In genomic region chr7:70790215-70791073, GRCh38 we compare ENCODE assay signal across 15 cellular contexts.
DNase-seq lines count a peak whose midpoint lies in the region; ATAC-seq and TF ChIP-seq lines count a peak whose summit lies in the region.
"Had no signal": no experiment of that assay in that cellular context is flagged by ENCODE, and none has a peak within 500 bp of the region (broad histone marks: within the 10 kb centered on the region; RNA-seq: fewer than 3 reads in every experiment).

No MANE protein-coding gene starts in this region.

- no peak for DNase-seq in CD4-positive, alpha-beta memory T cell
- DNase-seq in effector memory CD8-positive, alpha-beta T cell = no peak
- no peak for DNase-seq in posterior vena cava (ENCODE audit: low spot score)
- DNase-seq in right atrium auricular region (ENCODE audit: low spot score) = no peak
- DNase-seq in naive thymus-derived CD4-positive, alpha-beta T cell = no peak
- DNase-seq: Caco-2, HCEC 1CT, IMR-90, Karpas-422, NCI-H1048, NCI-H1436 treated with DMSO at 0.1 percent for 48 hours had no signal

- intact Hi-C loops in CD4-positive, alpha-beta memory T cell (cut with micrococcal nuclease) = no loop called here
- intact Hi-C loops in posterior vena cava (cut with DNase I) = no loop called here
- intact Hi-C loops in naive thymus-derived CD4-positive, alpha-beta T cell (cut with micrococcal nuclease) = no loop called here

- H3K9me3 ChIP-seq in CD4-positive, alpha-beta memory T cell (ENCODE audit: control insufficient read depth in 1 of 2, low read length in 2 of 2) = no peaks in the 10 kb centered on the region
- no peaks in the 10 kb centered on the region for H3K9me3 ChIP-seq in neural cell (ENCODE audit: low read length)
- H3K9me3 ChIP-seq in right atrium auricular region = no peaks in the 10 kb centered on the region
- no peaks in the 10 kb centered on the region for H3K9me3 ChIP-seq in naive thymus-derived CD4-positive, alpha-beta T cell (ENCODE audit: control insufficient read depth in 2 of 3, low read length in 3 of 3)
- H3K9me3 ChIP-seq: Caco-2 had no signal

- H3K4me1 ChIP-seq in CD4-positive, alpha-beta memory T cell (ENCODE audit: insufficient read depth, low read length) = peaks cover 39% of the 10 kb centered on the region
- H3K4me1 ChIP-seq in right atrium auricular region = no peaks in the 10 kb centered on the region
- no peaks in the 10 kb centered on the region for H3K4me1 ChIP-seq in naive thymus-derived CD4-positive, alpha-beta T cell (ENCODE audit: control insufficient read depth in 2 of 2, insufficient read depth in 2 of 2, low read length in 2 of 2)
- H3K4me1 ChIP-seq: Caco-2 had no signal

- peaks cover 0 to 3% (median 0%) of the 10 kb centered on the region in 8 donors for H3K9me3 Mint-ChIP-seq in CD4-positive, alpha-beta memory T cell
- no peaks in the 10 kb centered on the region for H3K9me3 Mint-ChIP-seq in effector memory CD8-positive, alpha-beta T cell
- no peaks in the 10 kb centered on the region for H3K9me3 Mint-ChIP-seq in stimulated activated memory B cell treated with anti-CD40 and anti-IgM and Interleukin-4, amounts not matched to agents 10 μg/mL and 1 μg/mL and 100 μg/mL, for 72 hours
- H3K9me3 Mint-ChIP-seq in naive thymus-derived CD4-positive, alpha-beta T cell = peaks cover 0 to 12% (median 0%) of the 10 kb centered on the region in 11 donors

- ATAC-seq in effector memory CD8-positive, alpha-beta T cell (replicated peaks) = no peak
- peak; percentile 37 for ATAC-seq in stimulated activated memory B cell treated with anti-CD40 and anti-IgM and Interleukin-4, amounts not matched to agents 10 μg/mL and 1 μg/mL and 100 μg/mL, for 72 hours
- ATAC-seq in naive thymus-derived CD4-positive, alpha-beta T cell = no peak
- ATAC-seq: Panc1 had no signal

- H3K4me1 Mint-ChIP-seq in CD4-positive, alpha-beta memory T cell = peaks cover 22 to 49% (median 33%) of the 10 kb centered on the region in 4 donors
- peaks cover 0 to 24% of the 10 kb centered on the region in 2 donors for H3K4me1 Mint-ChIP-seq in effector memory CD8-positive, alpha-beta T cell (ENCODE audit: low read depth in 2 of 2)
- H3K4me1 Mint-ChIP-seq in stimulated activated memory B cell treated with anti-CD40 and anti-IgM and Interleukin-4, amounts not matched to agents 10 μg/mL and 1 μg/mL and 100 μg/mL, for 72 hours = no peaks in the 10 kb centered on the region
- peaks cover 0 to 12% (median 0%) of the 10 kb centered on the region in 7 donors for H3K4me1 Mint-ChIP-seq in naive thymus-derived CD4-positive, alpha-beta T cell
- H3K4me1 Mint-ChIP-seq: B cell had no signal

- no peak overlapping the region for H3K4me3 ChIP-seq in CD4-positive, alpha-beta memory T cell (ENCODE audit: low read length in 2 of 2)
- H3K4me3 ChIP-seq in neural cell (ENCODE audit: low read length) (no peak overlapping the region), right atrium auricular region (no peak overlapping the region)
- no peak overlapping the region for H3K4me3 ChIP-seq in naive thymus-derived CD4-positive, alpha-beta T cell (ENCODE audit: low read length)

- peaks cover 6% of the 10 kb centered on the region for H3F3A ChIP-seq in neural cell (ENCODE audit: insufficient read depth, low read length, poor library complexity, severe bottlenecking)

- H3K4me3 Mint-ChIP-seq in CD4-positive, alpha-beta memory T cell = no peak overlapping the region
- H3K4me3 Mint-ChIP-seq in effector memory CD8-positive, alpha-beta T cell = no peak overlapping the region
- H3K4me3 Mint-ChIP-seq in stimulated activated memory B cell treated with anti-CD40 and anti-IgM and Interleukin-4, amounts not matched to agents 10 μg/mL and 1 μg/mL and 100 μg/mL, for 72 hours = no peak overlapping the region
- H3K4me3 Mint-ChIP-seq in naive thymus-derived CD4-positive, alpha-beta T cell = no peak overlapping the region
- H3K4me3 Mint-ChIP-seq: B cell had no signal

- peaks cover 21% of the 10 kb centered on the region for H3K79me2 ChIP-seq in neural cell (replicated peaks; ENCODE audit: insufficient read depth, low read length)

- no peak overlapping the region for H3K27ac ChIP-seq in CD4-positive, alpha-beta memory T cell (ENCODE audit: low read depth, low read length)
- H3K27ac ChIP-seq in neural cell (ENCODE audit: low read length) (no peak overlapping the region), right atrium auricular region (no peak overlapping the region)
- no peak overlapping the region for H3K27ac ChIP-seq in naive thymus-derived CD4-positive, alpha-beta T cell (ENCODE audit: low read depth, low read length)

- H3K27me3 Mint-ChIP-seq in CD4-positive, alpha-beta memory T cell = no peaks in the 10 kb centered on the region
- H3K27me3 Mint-ChIP-seq in effector memory CD8-positive, alpha-beta T cell = no peaks in the 10 kb centered on the region
- no peaks in the 10 kb centered on the region for H3K27me3 Mint-ChIP-seq in stimulated activated memory B cell treated with anti-CD40 and anti-IgM and Interleukin-4, amounts not matched to agents 10 μg/mL and 1 μg/mL and 100 μg/mL, for 72 hours
- no peaks in the 10 kb centered on the region for H3K27me3 Mint-ChIP-seq in naive thymus-derived CD4-positive, alpha-beta T cell
- H3K27me3 Mint-ChIP-seq: B cell had no signal

- peaks cover 37% of the 10 kb centered on the region for H4K20me1 ChIP-seq in neural cell (ENCODE audit: insufficient read depth)

- H3K9me2 ChIP-seq in neural cell (ENCODE audit: insufficient read depth, low read length) = no peaks in the 10 kb centered on the region

- no peaks in the 10 kb centered on the region for H3K27me3 ChIP-seq in CD4-positive, alpha-beta memory T cell (ENCODE audit: insufficient read depth, low read length)
- H3K27me3 ChIP-seq in neural cell (ENCODE audit: insufficient read depth, low read depth, low read length) (no peaks in the 10 kb centered on the region), right atrium auricular region (no peaks in the 10 kb centered on the region)
- no peaks in the 10 kb centered on the region for H3K27me3 ChIP-seq in naive thymus-derived CD4-positive, alpha-beta T cell (ENCODE audit: control insufficient read depth in 2 of 2, insufficient read depth in 2 of 2, low read length in 2 of 2)

- H3K36me3 ChIP-seq in CD4-positive, alpha-beta memory T cell (ENCODE audit: insufficient read depth, low read length) = no peaks in the 10 kb centered on the region
- peaks cover 35% of the 10 kb centered on the region for H3K36me3 ChIP-seq in neural cell (ENCODE audit: insufficient read depth, low read length)
- H3K36me3 ChIP-seq in right atrium auricular region = peaks cover 59% of the 10 kb centered on the region
- no peaks in the 10 kb centered on the region for H3K36me3 ChIP-seq in naive thymus-derived CD4-positive, alpha-beta T cell (ENCODE audit: control insufficient read depth in 2 of 3, insufficient read depth in 3 of 3, low read length in 3 of 3)

- no peak overlapping the region for H2AFZ ChIP-seq in neural cell (ENCODE audit: low read depth, low read length)

- no peak for TF ChIP-seq RAD21 in neural cell (conservative IDR thresholded peaks at IDR 0.05)

- peak overlapping the region in 6 of 7 donors; percentile 24 to 90 (median 73) for H3K27ac Mint-ChIP-seq in CD4-positive, alpha-beta memory T cell
- peak overlapping the region; percentile 41 to 69 for H3K27ac Mint-ChIP-seq in effector memory CD8-positive, alpha-beta T cell
- no peak overlapping the region for H3K27ac Mint-ChIP-seq in stimulated activated memory B cell treated with anti-CD40 and anti-IgM and Interleukin-4, amounts not matched to agents 10 μg/mL and 1 μg/mL and 100 μg/mL, for 72 hours
- no peak overlapping the region for H3K27ac Mint-ChIP-seq in naive thymus-derived CD4-positive, alpha-beta T cell
- H3K27ac Mint-ChIP-seq: B cell had no signal

- TF ChIP-seq EP300 in neural cell (conservative IDR thresholded peaks at IDR 0.05; ENCODE audit: poor library complexity, severe bottlenecking) = no peak

- POLR2A ChIA-PET in CD4-positive, alpha-beta memory T cell (lab: Charles Lee; ENCODE audit: partially characterized antibody) = interaction anchor here (4.8 kb wide), 1 partner anchor 14 kb away, joined by 145 read pairs; no protein-coding TSS in a partner anchor
- POLR2A ChIA-PET in naive thymus-derived CD4-positive, alpha-beta T cell (lab: Charles Lee) = no interaction called here

- H3K36me3 Mint-ChIP-seq in CD4-positive, alpha-beta memory T cell = peaks cover 25 to 52% of the 10 kb centered on the region in 2 donors
- H3K36me3 Mint-ChIP-seq in effector memory CD8-positive, alpha-beta T cell (ENCODE audit: insufficient read depth) = peaks cover 65% of the 10 kb centered on the region
- peaks cover 55% of the 10 kb centered on the region for H3K36me3 Mint-ChIP-seq in stimulated activated memory B cell treated with anti-CD40 and anti-IgM and Interleukin-4, amounts not matched to agents 10 μg/mL and 1 μg/mL and 100 μg/mL, for 72 hours
- H3K36me3 Mint-ChIP-seq in naive thymus-derived CD4-positive, alpha-beta T cell = peaks cover 0 to 6% (median 0%) of the 10 kb centered on the region in 5 donors

- CTCF ChIA-PET in CD4-positive, alpha-beta memory T cell (lab: Charles Lee; ENCODE audit: partially characterized antibody) = no interaction called here
- CTCF ChIA-PET in naive thymus-derived CD4-positive, alpha-beta T cell (lab: Charles Lee) = no interaction called here

- no peak for TF ChIP-seq CTCF in neural cell (IDR thresholded peaks at IDR 0.05; ENCODE audit: poor library complexity, severe bottlenecking)
- no peak for TF ChIP-seq CTCF in right atrium auricular region (IDR thresholded peaks at IDR 0.05)

- H3K4me2 ChIP-seq in neural cell (ENCODE audit: low read length) = no peak overlapping the region

- no peak overlapping the region for H3K9ac ChIP-seq in neural cell (ENCODE audit: low read length)

Comparison
In these comparisons a context has a peak if more than half of its experiments do, and no peak if none do; other contexts are left out.
1. H3K27ac Mint-ChIP-seq: peak in CD4-positive, alpha-beta memory T cell (6 of 7) and effector memory CD8-positive, alpha-beta T cell (2 of 2); none in stimulated activated memory B cell treated with anti-CD40 and anti-IgM and Interleukin-4, amounts not matched to agents 10 μg/mL and 1 μg/mL and 100 μg/mL, for 72 hours (single experiment) and naive thymus-derived CD4-positive, alpha-beta T cell (0 of 9).